Comparison of ENCODE assay signal across 30 cellular contexts in genomic region chr7:76121044-76121443, GRCh38.
"Had no signal": no experiment of that assay in that cellular context is flagged by ENCODE, and none has a peak within 500 bp of the region (broad histone marks: within the 10 kb centered on the region; RNA-seq: fewer than 3 reads in every experiment).

No MANE protein-coding gene starts in this region.

- H3K4me2 ChIP-seq: hepatocyte had no signal

- H3K4me3 ChIP-seq: adrenal gland, body of pancreas, coronary artery, dorsolateral prefrontal cortex, gastroesophageal sphincter, hepatocyte, right atrium auricular region, stomach, thyroid gland, upper lobe of right lung had no signal

- H3K79me2 ChIP-seq: hepatocyte, parathyroid adenoma had no signal

- H3K36me3 Mint-ChIP-seq: activated naive CD8-positive, alpha-beta T cell; memory B cell; naive thymus-derived CD4-positive, alpha-beta T cell; WTC11 had no signal

- H3K9me3 ChIP-seq: adrenal gland, body of pancreas, gastroesophageal sphincter, right atrium auricular region, stomach, thyroid gland, upper lobe of right lung had no signal

- H3K4me3 Mint-ChIP-seq: activated CD4-positive, alpha-beta memory T cell treated with anti-CD3 and anti-CD28 coated beads, Interleukin-2, amount 10 ng/mL, durations not matched to agents 7 days and 5 days; activated CD4-positive, alpha-beta T cell treated with anti-CD3 and anti-CD28 coated beads, Interleukin-2, amount 10 ng/mL, durations not matched to agents 7 days and 5 days; activated naive CD8-positive, alpha-beta T cell; activated T-cell treated with anti-CD3 and anti-CD28 coated beads, Interleukin-2, amount 50 U/mL, for 4 hours; memory B cell; stimulated activated naive B cell treated with anti-CD40 and anti-IgM and Interleukin-4, amounts not matched to agents 10 μg/mL and 1 μg/mL and 100 μg/mL, for 72 hours; WTC11 had no signal

- ATAC-seq: activated T-cell treated with anti-CD3 and anti-CD28 coated beads, Interleukin-2, amount 50 U/mL, for 4 hours; body of pancreas; gastroesophageal sphincter; left cardiac atrium; naive thymus-derived CD4-positive, alpha-beta T cell; stimulated activated naive B cell treated with anti-CD40 and anti-IgM and Interleukin-4, amounts not matched to agents 10 μg/mL and 1 μg/mL and 100 μg/mL, for 72 hours; upper lobe of right lung; WTC11 had no signal

- H2AFZ ChIP-seq: hepatocyte, parathyroid adenoma had no signal

- H3K27ac Mint-ChIP-seq: activated CD4-positive, alpha-beta memory T cell treated with anti-CD3 and anti-CD28 coated beads, Interleukin-2, amount 10 ng/mL, durations not matched to agents 7 days and 5 days; activated CD4-positive, alpha-beta T cell treated with anti-CD3 and anti-CD28 coated beads, Interleukin-2, amount 10 ng/mL, durations not matched to agents 7 days and 5 days; activated naive CD8-positive, alpha-beta T cell; activated T-helper 2 cell treated with anti-CD3 and anti-CD28 coated beads, Interferon-gamma antibody, Interleukin-2, Interleukin-4, amounts not matched to agents 10 μg/mL and 5 μg/mL and 100 μg/mL, durations not matched to agents 14 hours and 24 hours and 36 hours; memory B cell; stimulated activated naive B cell treated with anti-CD40 and anti-IgM and Interleukin-4, amounts not matched to agents 10 μg/mL and 1 μg/mL and 100 μg/mL, for 72 hours; WTC11 had no signal

- H3K27me3 Mint-ChIP-seq: activated CD4-positive, alpha-beta memory T cell treated with anti-CD3 and anti-CD28 coated beads, Interleukin-2, amount 10 ng/mL, durations not matched to agents 7 days and 5 days; activated CD4-positive, alpha-beta T cell treated with anti-CD3 and anti-CD28 coated beads, Interleukin-2, amount 10 ng/mL, durations not matched to agents 7 days and 5 days; activated naive CD8-positive, alpha-beta T cell; naive thymus-derived CD4-positive, alpha-beta T cell had no signal

- H3K4me1 ChIP-seq: gastroesophageal sphincter, parathyroid adenoma, right atrium auricular region, stomach, thyroid gland, upper lobe of right lung had no signal

- H3K27me3 ChIP-seq: adrenal gland, body of pancreas, dorsolateral prefrontal cortex, gastroesophageal sphincter, hepatocyte, right atrium auricular region, stomach, thyroid gland, upper lobe of right lung had no signal

- H3K36me3 ChIP-seq: adrenal gland, gastroesophageal sphincter, right atrium auricular region, stomach, thyroid gland, upper lobe of right lung had no signal

- H3K9ac ChIP-seq: parathyroid adenoma had no signal

- H3K27ac ChIP-seq: adrenal gland, body of pancreas, coronary artery, dorsolateral prefrontal cortex, gastroesophageal sphincter, hepatocyte, parathyroid adenoma, right atrium auricular region, stomach, thyroid gland, upper lobe of right lung had no signal

- DNase-seq: activated CD4-positive, alpha-beta memory T cell treated with anti-CD3 and anti-CD28 coated beads, Interleukin-2, amount 10 ng/mL, durations not matched to agents 7 days and 5 days; activated CD4-positive, alpha-beta T cell treated with anti-CD3 and anti-CD28 coated beads for 1 hour; activated CD4-positive, alpha-beta T cell treated with anti-CD3 and anti-CD28 coated beads, Interleukin-2, amount 10 ng/mL, durations not matched to agents 7 days and 5 days; activated T-cell treated with anti-CD3 and anti-CD28 coated beads, Interleukin-2, amount 50 U/mL, for 4 hours; adrenal gland; aorta; body of pancreas; dorsolateral prefrontal cortex; effector memory CD4-positive, alpha-beta T cell; islet precursor cell; left cardiac atrium; midbrain; naive thymus-derived CD4-positive, alpha-beta T cell; nucleus accumbens; stimulated activated CD4-positive, alpha-beta T cell treated with anti-CD3 and anti-CD28 coated beads, Interleukin-15, amount 100 ng/mL, for 24 hours; stimulated activated CD4-positive, alpha-beta T cell treated with anti-CD3 and anti-CD28 coated beads, Interleukin-2, amount 100 ng/mL, for 24 hours; stimulated activated naive B cell treated with anti-CD40 and anti-IgM and Interleukin-4, amounts not matched to agents 10 μg/mL and 1 μg/mL and 100 μg/mL, for 72 hours; stomach; T-helper 2 cell; thyroid gland; upper lobe of right lung had no signal

- H3K4me1 Mint-ChIP-seq: activated CD4-positive, alpha-beta memory T cell treated with anti-CD3 and anti-CD28 coated beads, Interleukin-2, amount 10 ng/mL, durations not matched to agents 7 days and 5 days; memory B cell; stimulated activated naive B cell treated with anti-CD40 and anti-IgM and Interleukin-4, amounts not matched to agents 10 μg/mL and 1 μg/mL and 100 μg/mL, for 72 hours; WTC11 had no signal

- H3K9me3 Mint-ChIP-seq: activated CD4-positive, alpha-beta memory T cell treated with anti-CD3 and anti-CD28 coated beads, Interleukin-2, amount 10 ng/mL, durations not matched to agents 7 days and 5 days; activated CD4-positive, alpha-beta T cell treated with anti-CD3 and anti-CD28 coated beads, Interleukin-2, amount 10 ng/mL, durations not matched to agents 7 days and 5 days; activated T-cell treated with anti-CD3 and anti-CD28 coated beads, Interleukin-2, amount 50 U/mL, for 4 hours; activated T-helper 2 cell treated with anti-CD3 and anti-CD28 coated beads, Interferon-gamma antibody, Interleukin-2, Interleukin-4, amounts not matched to agents 10 μg/mL and 5 μg/mL and 100 μg/mL, durations not matched to agents 14 hours and 24 hours and 36 hours; memory B cell; naive thymus-derived CD4-positive, alpha-beta T cell; stimulated activated naive B cell treated with anti-CD40 and anti-IgM and Interleukin-4, amounts not matched to agents 10 μg/mL and 1 μg/mL and 100 μg/mL, for 72 hours; WTC11 had no signal
